In the genomic region with DNA sequence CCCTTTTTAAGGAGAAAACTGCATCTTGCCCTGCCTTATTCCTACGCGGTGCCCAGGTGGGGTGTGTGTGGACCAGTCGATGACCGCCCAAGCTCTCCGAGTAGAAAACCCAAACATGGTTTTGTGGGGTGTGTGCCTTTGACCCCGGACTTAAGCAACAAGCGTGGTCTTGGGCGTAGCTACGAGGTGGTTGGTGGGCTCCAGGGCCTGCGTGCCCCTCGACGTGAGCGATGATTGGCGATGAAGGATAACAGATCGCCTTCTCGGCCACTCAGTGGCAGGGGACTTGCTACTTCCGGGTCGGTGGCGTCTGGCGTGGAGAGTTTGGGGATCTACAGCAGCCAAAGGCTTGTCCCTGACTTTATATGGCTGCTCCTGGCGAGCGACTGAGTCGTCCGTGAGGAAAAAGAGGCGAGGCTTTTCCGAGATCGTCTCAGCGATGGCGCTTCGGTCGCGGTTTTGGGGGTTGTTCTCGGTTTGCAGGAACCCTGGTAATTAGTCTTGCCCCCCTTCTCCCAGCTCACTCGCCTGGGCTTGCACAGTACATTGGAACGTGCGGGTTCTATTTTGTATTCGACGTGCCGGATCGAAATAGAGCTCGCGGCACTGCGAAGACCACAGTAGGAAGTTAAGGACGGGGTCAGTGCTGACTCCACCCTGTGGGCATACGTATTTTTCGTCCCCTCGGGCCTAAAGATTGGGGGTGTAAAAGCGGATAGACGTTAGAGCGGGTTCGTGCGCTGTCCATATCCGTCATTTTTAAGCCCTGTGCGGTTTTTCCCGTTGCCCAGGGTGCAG, we compare ENCODE assay signal across 8 cellular contexts. TPM values are rescaled to one million over a fixed set of nuclear protein-coding genes. Genes with fewer than 3 reads are reported as not detected.
DNase-seq lines count a peak whose midpoint lies in the region; ATAC-seq and TF ChIP-seq lines count a peak whose summit lies in the region.

A gene (plus strand): TSS at position 319 of the 798 bp plus-strand sequence. CDS start 121 bp downstream, at position 440.

- intact Hi-C loops in esophagus squamous epithelium (cut with DNase I), result loop anchor here (5.0 kb wide), 1 partner anchor 103 kb away; no protein-coding TSS in a partner anchor

- no peaks in the 10 kb centered on the region for H3K9me3 ChIP-seq in Karpas-422 (ENCODE audit: low read length)
- no peaks in the 10 kb centered on the region for H3K9me3 ChIP-seq in esophagus squamous epithelium

- H3K27ac ChIP-seq in Karpas-422 (ENCODE audit: low read length) (peak within 1 kb of the TSS; percentile 71), esophagus squamous epithelium (peak within 1 kb of the TSS; percentile 95 to 100 (median 98))

- H4K20me1 ChIP-seq in Karpas-422 (ENCODE audit: insufficient read depth, low read depth, low read length), result peaks cover 28% of the 10 kb centered on the region

- H3K4me1 ChIP-seq in Karpas-422 (ENCODE audit: low read length), result peaks cover 39% of the 10 kb centered on the region
- peaks cover 14 to 70% (median 42%) of the 10 kb centered on the region in 3 donors for H3K4me1 ChIP-seq in esophagus squamous epithelium

- H3K79me2 ChIP-seq in Karpas-422 (ENCODE audit: low read length), result peaks cover 81% of the 10 kb centered on the region

- peak within 1 kb of the TSS; percentile 95 for H3K4me3 Mint-ChIP-seq in stimulated activated effector memory CD8-positive, alpha-beta T cell treated with anti-CD3 and anti-CD28 coated beads, Interleukin-12 subunit alpha, Interleukin-12 subunit beta, amount 100 ng/mL, for 72 hours

- H3K4me3 ChIP-seq in Karpas-422 (ENCODE audit: low read length) (peak within 1 kb of the TSS; percentile 93), esophagus squamous epithelium (peak within 1 kb of the TSS; percentile 68 to 96 (median 77))

- peak within 1 kb of the TSS; percentile 56; the same call in 1 of the 2 replicates for H2AFZ ChIP-seq in Karpas-422 (ENCODE audit: low read length)

- H3K36me3 ChIP-seq in Karpas-422 (ENCODE audit: insufficient read depth, low read length), result peaks cover 53% of the 10 kb centered on the region
- peaks cover 0 to 57% (median 7%) of the 10 kb centered on the region in 3 donors for H3K36me3 ChIP-seq in esophagus squamous epithelium

- no peaks in the 10 kb centered on the region for H3K9me3 Mint-ChIP-seq in stimulated activated effector memory CD8-positive, alpha-beta T cell treated with anti-CD3 and anti-CD28 coated beads, Interleukin-12 subunit alpha, Interleukin-12 subunit beta, amount 100 ng/mL, for 72 hours

- peaks cover 97% of the 10 kb centered on the region for H3K36me3 Mint-ChIP-seq in stimulated activated effector memory CD8-positive, alpha-beta T cell treated with anti-CD3 and anti-CD28 coated beads, Interleukin-12 subunit alpha, Interleukin-12 subunit beta, amount 100 ng/mL, for 72 hours

- peak within 1 kb of the TSS; percentile 93 for H3K4me2 ChIP-seq in Karpas-422 (ENCODE audit: low read depth, low read length, poor library complexity, severe bottlenecking)

- H3K9me2 ChIP-seq in Karpas-422 (replicated peaks; ENCODE audit: insufficient read depth, low read length), result no peaks in the 10 kb centered on the region

- no peaks in the 10 kb centered on the region for H3K27me3 ChIP-seq in Karpas-422 (ENCODE audit: low read length)
- H3K27me3 ChIP-seq in esophagus squamous epithelium, result no peaks in the 10 kb centered on the region

- DNase-seq in DMS79 treated with DMSO at 0.1 percent for 48 hours (lab: John Stamatoyannopoulos, UW), result peak; percentile 95
- DNase-seq in Karpas-422, result peak; percentile 99
- peak; percentile 98 for DNase-seq in RKO (ENCODE audit: low spot score)
- peak; percentile 80 for DNase-seq in activated T-helper 1 cell treated with Interleukin-2 at 50 U/mL for 16 hours (ENCODE audit: low read depth)
- peak; percentile 70 for DNase-seq in esophagus squamous epithelium (lab: John Stamatoyannopoulos, UW)
- peak; percentile 99 for DNase-seq in myocyte (ENCODE audit: low read depth)
- DNase-seq in stimulated activated effector memory CD8-positive, alpha-beta T cell treated with anti-CD3 and anti-CD28 coated beads, Interleukin-12 subunit alpha, Interleukin-12 subunit beta, amount 100 ng/mL, for 72 hours (ENCODE audit: low spot score in 2 of 2), result peak; percentile 58 to 87

- peak in 3 of 4 donors; percentile 53 to 59 (median 56) for TF ChIP-seq POLR2A in esophagus squamous epithelium (IDR thresholded peaks at IDR 0.05)

- peak within 1 kb of the TSS; percentile 95 for H3K27ac Mint-ChIP-seq in stimulated activated effector memory CD8-positive, alpha-beta T cell treated with anti-CD3 and anti-CD28 coated beads, Interleukin-12 subunit alpha, Interleukin-12 subunit beta, amount 100 ng/mL, for 72 hours

- H3K4me1 Mint-ChIP-seq in stimulated activated effector memory CD8-positive, alpha-beta T cell treated with anti-CD3 and anti-CD28 coated beads, Interleukin-12 subunit alpha, Interleukin-12 subunit beta, amount 100 ng/mL, for 72 hours, result peaks cover 48% of the 10 kb centered on the region

- peak; percentile 80 for ATAC-seq in GM21825 (IDR thresholded peaks at IDR 0.05; ENCODE audit: unreplicated experiment)
- ATAC-seq in stimulated activated effector memory CD8-positive, alpha-beta T cell treated with anti-CD3 and anti-CD28 coated beads, Interleukin-12 subunit alpha, Interleukin-12 subunit beta, amount 100 ng/mL, for 72 hours, result peak; percentile 92

- TF ChIP-seq CTCF in esophagus squamous epithelium (IDR thresholded peaks at IDR 0.05), result no peak

- WGBS in esophagus squamous epithelium, 2 donors, result 1 to 2% methylated on average over 18 of the region's 55 CpGs

- peak within 1 kb of the TSS; percentile 96 for H3K9ac ChIP-seq in Karpas-422 (ENCODE audit: low read length)

RNA-seq across cellular contexts. Expression of the gene that starts here (rescaled TPM):
- 50.8 and 105 TPM in 2 replicates for total RNA-seq in Karpas-422 (2014; rRNA removed; shearing (Covaris generic); ENCODE audit: low replicate concordance)
- total RNA-seq in esophagus squamous epithelium, result 10 to 100 TPM; 46.9 to 94.2 (median 56.0) TPM
- 78.3 and 106 TPM in 2 replicates for total RNA-seq in myocyte
- 79.4 TPM for polyA plus RNA-seq in myocyte (2012)

Comparison
In these comparisons a context has a peak if more than half of its experiments do, and no peak if none do; other contexts are left out.
1. Peak in every context shown above with its lines: DNase-seq, ATAC-seq, H3K4me3 ChIP-seq and H3K27ac ChIP-seq.